ENCODE assay signal across 8 cellular contexts in the genomic region with DNA sequence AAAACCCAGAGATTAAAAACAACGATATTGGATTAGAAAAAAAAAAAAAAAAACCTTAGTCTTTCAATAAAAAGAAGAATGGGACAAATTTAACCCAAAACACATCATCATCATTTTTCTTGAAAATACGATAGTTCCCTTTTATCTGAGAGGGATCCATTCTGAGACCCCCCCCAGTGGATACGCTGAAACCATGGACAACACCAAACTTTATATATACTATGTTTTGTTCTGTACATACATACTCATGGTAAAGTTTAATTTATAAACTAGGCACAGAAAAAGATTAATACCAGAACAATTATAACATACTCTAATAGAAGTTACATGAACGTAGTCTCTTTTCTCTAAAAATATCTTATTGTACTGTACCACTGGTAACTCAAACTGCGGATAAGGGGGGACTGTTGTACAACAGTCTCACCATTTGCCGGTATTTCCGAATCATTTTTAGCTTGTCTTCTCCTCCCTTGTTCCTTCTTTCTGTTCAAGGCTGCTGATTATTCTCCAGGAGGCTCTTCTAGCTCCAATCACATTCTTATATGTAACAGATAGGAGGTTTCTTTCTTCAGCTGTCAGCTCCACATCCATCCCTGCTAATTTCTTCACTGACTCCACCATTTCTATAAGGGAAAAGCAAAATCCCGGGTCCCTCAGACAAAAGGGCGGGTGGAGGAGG. TPM values are rescaled to one million over a fixed set of nuclear protein-coding genes. Genes with fewer than 3 reads are reported as not detected.
A peak's percentile ranks its signal among the peaks of the same experiment; 100 is the strongest.
DNase-seq lines count a peak whose midpoint lies in the region; ATAC-seq and TF ChIP-seq lines count a peak whose summit lies in the region.

No MANE protein-coding gene starts in this region.

- peak overlapping the region; percentile 68 to 84 (median 74) for H3K4me3 ChIP-seq in breast epithelium
- peak overlapping the region; percentile 45 for H3K4me3 ChIP-seq in mesendoderm (ENCODE audit: low read length)

- H2BK5ac ChIP-seq in mesendoderm (ENCODE audit: low read length): no peak overlapping the region

- no peak overlapping the region for H2BK120ac ChIP-seq in mesendoderm (ENCODE audit: low read depth, low read length)

- peaks cover 0 to 1% of the 10 kb centered on the region in 2 donors for H3K36me3 Mint-ChIP-seq in activated T-cell treated with anti-CD3 and anti-CD28 coated beads, Interleukin-2, amount 50 U/mL, for 72 hours (ENCODE audit: insufficient read depth in 2 of 2)
- H3K36me3 Mint-ChIP-seq in type B pancreatic cell: peaks cover 20% of the 10 kb centered on the region

- H3K4me1 ChIP-seq in breast epithelium: no peaks in the 10 kb centered on the region
- no peaks in the 10 kb centered on the region for H3K4me1 ChIP-seq in mesendoderm (ENCODE audit: control insufficient read depth, low read depth, low read length)

- H3K27me3 Mint-ChIP-seq in activated T-cell treated with anti-CD3 and anti-CD28 coated beads, Interleukin-2, amount 50 U/mL, for 72 hours (ENCODE audit: low read depth): peaks cover 12% of the 10 kb centered on the region
- peaks cover 24% of the 10 kb centered on the region for H3K27me3 Mint-ChIP-seq in type B pancreatic cell

- no peaks in the 10 kb centered on the region for H3K9me3 ChIP-seq in breast epithelium

- H3K4me1 Mint-ChIP-seq in activated T-cell treated with anti-CD3 and anti-CD28 coated beads, Interleukin-2, amount 50 U/mL, for 72 hours (ENCODE audit: low read depth): peaks cover 24% of the 10 kb centered on the region
- peaks cover 14% of the 10 kb centered on the region for H3K4me1 Mint-ChIP-seq in type B pancreatic cell (ENCODE audit: unreplicated experiment)

- H3K4ac ChIP-seq in mesendoderm (ENCODE audit: low read depth, low read length): no peak overlapping the region

- ATAC-seq in activated T-cell treated with anti-CD3 and anti-CD28 coated beads, Interleukin-2, amount 50 U/mL, for 72 hours (replicated peaks in 1 of 2): no peak
- no peak for ATAC-seq in HG03439 (IDR thresholded peaks at IDR 0.05; ENCODE audit: unreplicated experiment)

- H3K27me3 ChIP-seq in breast epithelium (no peaks in the 10 kb centered on the region), mesendoderm (ENCODE audit: insufficient read depth, low read length, poor library complexity) (no peaks in the 10 kb centered on the region)

- no peak for TF ChIP-seq POLR2A in breast epithelium (IDR thresholded peaks at IDR 0.05)

- H3K9me3 Mint-ChIP-seq in activated T-cell treated with anti-CD3 and anti-CD28 coated beads, Interleukin-2, amount 50 U/mL, for 72 hours: no peaks in the 10 kb centered on the region
- peaks cover 4% of the 10 kb centered on the region for H3K9me3 Mint-ChIP-seq in type B pancreatic cell

- H3K79me1 ChIP-seq in mesendoderm (ENCODE audit: low read length): no peaks in the 10 kb centered on the region

- no peak overlapping the region for H4K8ac ChIP-seq in mesendoderm (ENCODE audit: low read depth, low read length)

- H3K4me3 Mint-ChIP-seq in activated T-cell treated with anti-CD3 and anti-CD28 coated beads, Interleukin-2, amount 50 U/mL, for 72 hours: peak overlapping the region; percentile 89 to 92
- peak overlapping the region; percentile 89 for H3K4me3 Mint-ChIP-seq in type B pancreatic cell

- no peak overlapping the region for H2AK5ac ChIP-seq in mesendoderm (ENCODE audit: low read length)

- no peak overlapping the region for H4K5ac ChIP-seq in mesendoderm (ENCODE audit: low read length)

- H3K79me2 ChIP-seq in mesendoderm (ENCODE audit: control insufficient read depth, insufficient read depth, low read length): no peaks in the 10 kb centered on the region

- peak overlapping the region; percentile 91 to 94 for H3K27ac ChIP-seq in breast epithelium
- H3K27ac ChIP-seq in mesendoderm (ENCODE audit: low read depth, low read length): no peak overlapping the region

- H3K4me2 ChIP-seq in mesendoderm (ENCODE audit: low read length): peak overlapping the region; percentile 60

- H3K18ac ChIP-seq in mesendoderm (ENCODE audit: low read length): no peak overlapping the region

- no CpG with 5 or more reads among the region's 9 CpGs for WGBS in mesendoderm (ENCODE audit: extremely low coverage, insufficient coverage, low lambda C conversion rate)

- peak overlapping the region; percentile 61 for H3K9ac ChIP-seq in mesendoderm (ENCODE audit: low read length)

- H3K27ac Mint-ChIP-seq in activated T-cell treated with anti-CD3 and anti-CD28 coated beads, Interleukin-2, amount 50 U/mL, for 72 hours: peak overlapping the region; percentile 66
- H3K27ac Mint-ChIP-seq in type B pancreatic cell: peak overlapping the region; percentile 89

- peak overlapping the region; percentile 80 for H3K56ac ChIP-seq in mesendoderm (ENCODE audit: low read length)

- no peak overlapping the region for H3K23ac ChIP-seq in mesendoderm (ENCODE audit: low read length)

- H3K36me3 ChIP-seq in breast epithelium (no peaks in the 10 kb centered on the region), mesendoderm (ENCODE audit: control insufficient read depth, insufficient read depth, low read length) (no peaks in the 10 kb centered on the region)

- DNase-seq in activated T-cell treated with anti-CD3 and anti-CD28 coated beads, Interleukin-2, amount 50 U/mL, for 72 hours: no peak
- DNase-seq in activated T-cell treated with anti-CD3 and anti-CD28 coated beads for 4 hours (no peak), breast epithelium (ENCODE audit: low spot score in 2 of 2) (no peak), mesendoderm (no peak), type B pancreatic cell (ENCODE audit: extremely low spot score, unreplicated experiment) (no peak), KG1 (lab: John Stamatoyannopoulos, UW) (no peak), COR-L47 (lab: John Stamatoyannopoulos, UW) (no peak)

- intact Hi-C loops in breast epithelium (cut with DNase I; ENCODE audit: low total_unique reads): loop anchor here (2.0 kb wide), 1 partner anchor 209 kb away; no protein-coding TSS in a partner anchor

- no peak overlapping the region for H2BK15ac ChIP-seq in mesendoderm (replicated peaks; ENCODE audit: low read depth)

- TF ChIP-seq CTCF in breast epithelium (IDR thresholded peaks at IDR 0.05) (no peak), type B pancreatic cell (conservative IDR thresholded peaks at IDR 0.05) (no peak)

RNA-seq across cellular contexts. Expression of gene RNF135, which starts 37.0 kb away (rescaled TPM):
- total RNA-seq in activated T-cell treated with anti-CD3 and anti-CD28 coated beads, Interleukin-2, amount 50 U/mL, for 72 hours: 10 to 100 TPM; 11.7 to 12.3 TPM
- total RNA-seq in breast epithelium (10 to 100 TPM; 29.2 to 50.2 (median 33.1) TPM), type B pancreatic cell (ENCODE audit: low replicate concordance) (8.8 and 10.8 TPM in 2 replicates)
- polyA plus RNA-seq in mesendoderm (2013, experiment 1 of 2): 5.7 TPM
- polyA plus RNA-seq in mesendoderm (2013, experiment 2 of 2): 5.4 TPM
